In the genomic region with DNA sequence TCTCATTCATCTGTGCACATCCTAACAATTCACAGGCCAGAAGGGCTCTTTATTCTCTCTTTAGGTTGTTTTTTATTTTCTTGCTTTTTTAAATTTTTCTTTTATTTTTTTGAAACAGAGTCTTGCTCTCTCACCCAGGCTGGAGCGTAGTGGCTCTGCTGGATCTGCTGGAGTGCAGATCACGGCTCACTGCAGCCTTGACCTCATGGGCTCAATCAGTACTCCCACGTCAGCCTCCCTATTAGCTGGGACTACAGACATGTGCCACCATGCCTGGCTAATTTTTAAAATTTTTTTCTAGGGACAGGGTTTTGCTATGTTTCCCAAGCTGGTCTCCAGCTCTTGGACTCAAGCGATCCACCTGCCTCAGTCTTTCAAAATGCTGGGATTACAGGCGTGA, we compare ENCODE assay signal across 8 cellular contexts.
"Had no signal": no experiment of that assay in that cellular context is flagged by ENCODE, and none has a peak within 500 bp of the region (broad histone marks: within the 10 kb centered on the region; RNA-seq: fewer than 3 reads in every experiment).

No MANE protein-coding gene starts in this region.

- FAIRE-seq: H1, H54, HTR-8/SVneo, K562 had no signal

- H3K4me3 ChIP-seq: GM23338, K562 had no signal

- DNase-seq: H9, HCEC 1CT, IMR-90 had no signal
